Comparison of ENCODE assay signal across 1 cellular context in the genomic region with DNA sequence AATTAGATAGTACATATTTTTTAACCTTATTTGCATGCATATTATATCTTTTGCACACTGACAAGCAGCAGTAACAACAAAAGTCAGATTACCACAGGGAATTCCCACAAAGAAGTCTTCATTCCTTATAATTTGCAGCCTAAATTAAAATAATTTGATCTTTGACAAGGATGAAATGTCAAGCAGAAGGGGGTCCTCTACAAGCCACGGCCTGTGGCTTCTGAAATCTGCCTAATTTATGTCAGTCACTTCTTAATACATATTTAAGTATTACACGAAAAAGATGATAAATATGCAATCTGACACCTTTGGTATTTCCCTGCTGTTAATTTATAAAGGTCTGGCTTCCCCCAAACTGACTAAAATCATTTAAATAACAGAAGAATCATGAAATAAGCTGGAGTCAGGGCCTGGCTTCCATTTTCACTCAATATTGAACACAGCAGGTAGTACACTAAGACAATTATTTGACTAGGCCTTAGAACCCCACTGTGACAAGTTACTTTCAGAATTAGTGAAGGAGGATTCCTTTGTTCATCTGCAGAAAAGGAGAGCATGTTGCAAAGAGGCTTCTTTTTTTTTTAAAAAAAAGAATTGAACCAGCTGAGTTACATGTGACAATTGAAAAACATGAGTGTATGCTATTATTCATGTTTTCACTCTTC.
TF ChIP-seq lines count a peak whose summit lies in the region.

No MANE protein-coding gene starts in this region.

TF ChIP-seq in HEK293T, 16 proteins besides CTCF, POLR2A, EP300 and RAD21 (continued from another document):
- no peak for TF ChIP-seq FOXK2 (IDR thresholded peaks at IDR 0.05)
- no peak for TF ChIP-seq L3MBTL2 (conservative IDR thresholded peaks at IDR 0.05)
- TF ChIP-seq CTBP1 (IDR thresholded peaks at IDR 0.05; ENCODE audit: borderline replicate concordance), result no peak
- no peak for TF ChIP-seq FOXM1 (IDR thresholded peaks at IDR 0.05; ENCODE audit: borderline replicate concordance)
